ENCODE assay signal across 11 cellular contexts in genomic region chr9:110579763-110580255, GRCh38. TPM values are rescaled to one million over a fixed set of nuclear protein-coding genes. Genes with fewer than 3 reads are reported as not detected.
DNase-seq lines count a peak whose midpoint lies in the region; ATAC-seq and TF ChIP-seq lines count a peak whose summit lies in the region.
"Had no signal": no experiment of that assay in that cellular context is flagged by ENCODE, and none has a peak within 500 bp of the region (broad histone marks: within the 10 kb centered on the region; RNA-seq: fewer than 3 reads in every experiment).

No MANE protein-coding gene starts in this region.

- H3K4me1 Mint-ChIP-seq in activated CD4-positive, alpha-beta T cell treated with anti-CD3 and anti-CD28 coated beads, Interleukin-2, amount 10 ng/mL, durations not matched to agents 24 days and 14 days, result peaks cover 4% of the 10 kb centered on the region
- H3K4me1 Mint-ChIP-seq in endodermal cell, result peaks cover 27% of the 10 kb centered on the region
- H3K4me1 Mint-ChIP-seq: natural killer cell had no signal

- H3K4me3 ChIP-seq in endodermal cell (ENCODE audit: low read length), result peak overlapping the region; percentile 84
- H3K4me3 ChIP-seq in aorta (ENCODE audit: low read length in 2 of 2), result peak overlapping the region; percentile 52 to 70
- H3K4me3 ChIP-seq in OCI-LY7 (ENCODE audit: low read depth, low read length, poor library complexity, severe bottlenecking), result no peak overlapping the region

- H4K20me1 ChIP-seq in OCI-LY7 (ENCODE audit: insufficient read depth, low read length), result no peaks in the 10 kb centered on the region

- 5 to 7% methylated on average over 10 to 16 of the region's 16 CpGs for WGBS in endodermal cell (ENCODE audit: insufficient coverage in 1 of 2, insufficient read length in 1 of 2), 2 experiments
- 2% methylated on average over 16 of the region's 16 CpGs for WGBS in aorta, 2 donors

- no peak overlapping the region for H3K4me2 ChIP-seq in OCI-LY7 (ENCODE audit: low read length)

- intact Hi-C loops in activated CD4-positive, alpha-beta T cell treated with anti-CD3 and anti-CD28 coated beads, Interleukin-2, amount 10 ng/mL, durations not matched to agents 24 days and 14 days (cut with micrococcal nuclease), result no loop called here
- intact Hi-C loops in aorta (cut with DNase I), result no loop called here
- intact Hi-C loops in OCI-LY7 (cut with micrococcal nuclease; ENCODE audit: unreplicated experiment), result no loop called here

- BruUV-seq in OCI-LY7 (replicated peaks; lab: Mats Ljungman, UMichigan), result no TSS peak

- no peaks in the 10 kb centered on the region for H3K9me3 ChIP-seq in endodermal cell (ENCODE audit: control insufficient read depth, low read length)
- H3K9me3 ChIP-seq in aorta (ENCODE audit: control insufficient read depth, low read length), result no peaks in the 10 kb centered on the region
- no peaks in the 10 kb centered on the region for H3K9me3 ChIP-seq in OCI-LY7 (ENCODE audit: low read length)

- no peak overlapping the region for H3K9ac ChIP-seq in endodermal cell (ENCODE audit: extremely low read depth, low read length, poor library complexity, severe bottlenecking)

- TF ChIP-seq CTCF in endodermal cell (conservative IDR thresholded peaks at IDR 0.05), result no peak
- no peak for TF ChIP-seq CTCF in OCI-LY7 (conservative IDR thresholded peaks at IDR 0.05; ENCODE audit: low read length)

- no peaks in the 10 kb centered on the region for H3K36me3 ChIP-seq in endodermal cell (ENCODE audit: control insufficient read depth, insufficient read depth, low read length)
- H3K36me3 ChIP-seq in aorta (ENCODE audit: control insufficient read depth in 1 of 2, insufficient read depth in 2 of 2, low read length in 1 of 2), result no peaks in the 10 kb centered on the region
- no peaks in the 10 kb centered on the region for H3K36me3 ChIP-seq in OCI-LY7 (ENCODE audit: insufficient read depth, low read length)

- H3K27me3 Mint-ChIP-seq in activated CD4-positive, alpha-beta T cell treated with anti-CD3 and anti-CD28 coated beads, Interleukin-2, amount 10 ng/mL, durations not matched to agents 24 days and 14 days, result peaks cover 45% of the 10 kb centered on the region
- peaks cover 46% of the 10 kb centered on the region for H3K27me3 Mint-ChIP-seq in endodermal cell (ENCODE audit: insufficient read depth)

- no peaks in the 10 kb centered on the region for H3K9me2 ChIP-seq in OCI-LY7 (ENCODE audit: insufficient read depth, low read length)

- H2AFZ ChIP-seq in OCI-LY7 (ENCODE audit: low read length), result no peak overlapping the region

- peak overlapping the region; percentile 38 for H3K4me3 Mint-ChIP-seq in activated CD4-positive, alpha-beta T cell treated with anti-CD3 and anti-CD28 coated beads, Interleukin-2, amount 10 ng/mL, durations not matched to agents 24 days and 14 days
- H3K4me3 Mint-ChIP-seq in endodermal cell, result peak overlapping the region; percentile 53
- H3K4me3 Mint-ChIP-seq: natural killer cell had no signal

- POLR2A ChIA-PET in OCI-LY7 (lab: Charles Lee), result no interaction called here

- H3K36me3 Mint-ChIP-seq in activated CD4-positive, alpha-beta T cell treated with anti-CD3 and anti-CD28 coated beads, Interleukin-2, amount 10 ng/mL, durations not matched to agents 24 days and 14 days (ENCODE audit: low read depth), result no peaks in the 10 kb centered on the region
- H3K36me3 Mint-ChIP-seq in endodermal cell (ENCODE audit: low read depth), result no peaks in the 10 kb centered on the region
- H3K36me3 Mint-ChIP-seq: natural killer cell had no signal

- H3K27ac Mint-ChIP-seq in activated CD4-positive, alpha-beta T cell treated with anti-CD3 and anti-CD28 coated beads, Interleukin-2, amount 10 ng/mL, durations not matched to agents 24 days and 14 days, result no peak overlapping the region
- no peak overlapping the region for H3K27ac Mint-ChIP-seq in endodermal cell
- H3K27ac Mint-ChIP-seq: natural killer cell had no signal

- CTCF ChIA-PET in OCI-LY7 (lab: Charles Lee; ENCODE audit: unreplicated experiment), result no interaction called here

- ATAC-seq in aorta (ENCODE audit: low FRiP score), result peak; percentile 15
- ATAC-seq: natural killer cell had no signal

- H3K27me3 ChIP-seq in endodermal cell (ENCODE audit: control insufficient read depth, insufficient read depth, low read length, poor library complexity, severe bottlenecking), result peaks cover 56% of the 10 kb centered on the region
- no peaks in the 10 kb centered on the region for H3K27me3 ChIP-seq in aorta (ENCODE audit: control insufficient read depth in 1 of 2, insufficient read depth in 2 of 2, low read length in 1 of 2)

- H3K79me2 ChIP-seq in OCI-LY7 (ENCODE audit: insufficient read depth, low read depth, low read length), result no peaks in the 10 kb centered on the region

- H3K4me1 ChIP-seq in endodermal cell (ENCODE audit: control insufficient read depth, insufficient read depth, low read length), result peaks cover 8% of the 10 kb centered on the region
- H3K4me1 ChIP-seq in aorta (ENCODE audit: control insufficient read depth in 1 of 2, insufficient read depth in 2 of 2, low read length in 2 of 2), result peaks cover 0 to 2% of the 10 kb centered on the region in 2 donors
- no peaks in the 10 kb centered on the region for H3K4me1 ChIP-seq in OCI-LY7 (ENCODE audit: insufficient read depth, low read length, poor library complexity, severe bottlenecking)

- no peaks in the 10 kb centered on the region for H3K9me3 Mint-ChIP-seq in activated CD4-positive, alpha-beta T cell treated with anti-CD3 and anti-CD28 coated beads, Interleukin-2, amount 10 ng/mL, durations not matched to agents 24 days and 14 days
- no peaks in the 10 kb centered on the region for H3K9me3 Mint-ChIP-seq in endodermal cell
- H3K9me3 Mint-ChIP-seq: natural killer cell had no signal

- DNase-seq in activated CD4-positive, alpha-beta T cell treated with anti-CD3 and anti-CD28 coated beads, Interleukin-2, amount 10 ng/mL, durations not matched to agents 24 days and 14 days, result no peak
- DNase-seq in activated CD4-positive, alpha-beta T cell treated with anti-CD3 and anti-CD28 coated beads, Interleukin-2, amount 50 U/mL, for 48 hours, result no peak
- DNase-seq in endodermal cell (peak; percentile 70), midbrain (lab: John Stamatoyannopoulos, UW) (peak; percentile 30), aorta (no peak), kidney tubule cell (ENCODE audit: low spot score) (no peak), OCI-M1 (lab: John Stamatoyannopoulos, UW) (no peak), OCI-LY7 (ENCODE audit: low spot score) (no peak)
- DNase-seq: natural killer cell had no signal

- no peak overlapping the region for H3K27ac ChIP-seq in endodermal cell (ENCODE audit: low read depth, low read length)
- H3K27ac ChIP-seq in aorta (ENCODE audit: low read depth in 1 of 2, low read length in 2 of 2), result peak overlapping the region in 1 of 2 donors; percentile 25
- no peak overlapping the region for H3K27ac ChIP-seq in OCI-LY7 (ENCODE audit: low read depth, low read length, poor library complexity, severe bottlenecking)
- H3K27ac ChIP-seq: C4-2B, VCaP had no signal

RNA-seq across cellular contexts. Expression of gene SVEP1, which starts 0.3 kb away (rescaled TPM):
- not detected in 2 replicates for total RNA-seq in activated CD4-positive, alpha-beta T cell treated with anti-CD3 and anti-CD28 coated beads, Interleukin-2, amount 10 ng/mL, durations not matched to agents 24 days and 14 days
- under 1 TPM; 0.44 to 0.46 TPM for total RNA-seq in endodermal cell
- polyA plus RNA-seq in endodermal cell (2013, experiment 1 of 2), result 1.0 TPM
- 0.83 TPM for polyA plus RNA-seq in endodermal cell (2013, experiment 2 of 2)
- 100 to 1,000 TPM in 1 of 2 donors, 10 to 100 TPM in 1; 74.6 to 120 TPM for total RNA-seq in aorta
- polyA plus RNA-seq in aorta, result 1 to 10 TPM in 1 of 2 donors, under 1 TPM in 1; 0.63 to 2.3 TPM
- not detected in 2 replicates for total RNA-seq in OCI-LY7 (2014; rRNA removed; shearing (Covaris generic))
- total RNA-seq in OCI-LY7 (2022), result not detected in 2 replicates
- total RNA-seq: natural killer cell had no signal

Comparison
In these comparisons a context has a peak if more than half of its experiments do, and no peak if none do; other contexts are left out.
1. DNase-seq: peak in endodermal cell (single experiment) and midbrain (single experiment); none in activated CD4-positive, alpha-beta T cell treated with anti-CD3 and anti-CD28 coated beads, Interleukin-2, amount 10 ng/mL, durations not matched to agents 24 days and 14 days (single experiment), activated CD4-positive, alpha-beta T cell treated with anti-CD3 and anti-CD28 coated beads, Interleukin-2, amount 50 U/mL, for 48 hours (0 of 2), aorta (0 of 2), kidney tubule cell (single experiment), OCI-M1 (single experiment) and OCI-LY7 (single experiment).
2. RNA of gene SVEP1, which starts 0.3 kb away (total RNA-seq): 74.6 to 120 TPM in aorta; 0.44 to 0.46 TPM in endodermal cell, not detected in activated CD4-positive, alpha-beta T cell treated with anti-CD3 and anti-CD28 coated beads, Interleukin-2, amount 10 ng/mL, durations not matched to agents 24 days and 14 days and not detected in OCI-LY7; every median in the first group is over 10 times any median in the second.